Comparison of ENCODE assay signal across 8 cellular contexts in genomic region chr11:111841370-111842053, GRCh38. TPM values are rescaled to one million over a fixed set of nuclear protein-coding genes. Genes with fewer than 3 reads are reported as not detected.
DNase-seq lines count a peak whose midpoint lies in the region; ATAC-seq and TF ChIP-seq lines count a peak whose summit lies in the region.

No MANE protein-coding gene starts in this region.

- no peak overlapping the region for H3K27ac ChIP-seq in Panc1 (ENCODE audit: low read length)
- H3K27ac ChIP-seq in esophagus squamous epithelium = peak overlapping the region in 1 of 4 donors; percentile 1

- BruUV-seq in Panc1 (replicated peaks; lab: Mats Ljungman, UMichigan) = no TSS peak

- H3K4me3 ChIP-seq in Panc1 (ENCODE audit: low read depth in 2 of 2, low read length in 2 of 2) = no peak overlapping the region
- no peak overlapping the region for H3K4me3 ChIP-seq in esophagus squamous epithelium

- H3K27me3 ChIP-seq in Panc1 (ENCODE audit: control insufficient read depth, insufficient read depth, low read length) (no peaks in the 10 kb centered on the region), esophagus squamous epithelium (no peaks in the 10 kb centered on the region)

- TF ChIP-seq POLR2A in esophagus squamous epithelium (IDR thresholded peaks at IDR 0.05) = no peak

- H3K9me3 Mint-ChIP-seq in natural killer cell treated with Interleukin-12 subunit alpha and Interleukin-12 subunit beta and Interleukin-15 and Interleukin-18, amount 100 ng/mL, for 72 hours = no peaks in the 10 kb centered on the region
- H3K9me3 Mint-ChIP-seq in stimulated activated naive B cell treated with anti-CD40 and anti-IgM and Interleukin-4, amounts not matched to agents 10 μg/mL and 1 μg/mL and 100 μg/mL, for 72 hours = no peaks in the 10 kb centered on the region

- H3K4me3 Mint-ChIP-seq in natural killer cell treated with Interleukin-12 subunit alpha and Interleukin-12 subunit beta and Interleukin-15 and Interleukin-18, amount 100 ng/mL, for 72 hours = no peak overlapping the region
- H3K4me3 Mint-ChIP-seq in stimulated activated naive B cell treated with anti-CD40 and anti-IgM and Interleukin-4, amounts not matched to agents 10 μg/mL and 1 μg/mL and 100 μg/mL, for 72 hours = no peak overlapping the region

- peaks cover 22% of the 10 kb centered on the region for H3K36me3 Mint-ChIP-seq in natural killer cell treated with Interleukin-12 subunit alpha and Interleukin-12 subunit beta and Interleukin-15 and Interleukin-18, amount 100 ng/mL, for 72 hours
- peaks cover 15 to 37% of the 10 kb centered on the region in 2 donors for H3K36me3 Mint-ChIP-seq in stimulated activated naive B cell treated with anti-CD40 and anti-IgM and Interleukin-4, amounts not matched to agents 10 μg/mL and 1 μg/mL and 100 μg/mL, for 72 hours

- DNase-seq in AML-193 (lab: John Stamatoyannopoulos, UW) (peak; percentile 70 to 73), LHCN-M2 (ENCODE audit: low read depth) (peak; percentile 71), Panc1 (ENCODE audit: low read depth, low spot score) (peak; percentile 67), esophagus squamous epithelium (lab: John Stamatoyannopoulos, UW) (peak; percentile 18)
- DNase-seq in activated T-cell treated with anti-CD3 and anti-CD28 coated beads, Interleukin-2, amount 50 U/mL, for 1 hour = peak; percentile 81
- DNase-seq in natural killer cell treated with Interleukin-12 subunit alpha and Interleukin-12 subunit beta and Interleukin-15 and Interleukin-18, amount 100 ng/mL, for 72 hours (ENCODE audit: low spot score) = peak; percentile 86
- DNase-seq in stimulated activated naive B cell treated with anti-CD40 and anti-IgM and Interleukin-4, amounts not matched to agents 10 μg/mL and 1 μg/mL and 100 μg/mL, for 72 hours = peak; percentile 62

- peaks cover 4 to 7% of the 10 kb centered on the region in 2 donors for H3K4me1 Mint-ChIP-seq in natural killer cell treated with Interleukin-12 subunit alpha and Interleukin-12 subunit beta and Interleukin-15 and Interleukin-18, amount 100 ng/mL, for 72 hours (ENCODE audit: low read depth in 2 of 2)
- H3K4me1 Mint-ChIP-seq in stimulated activated naive B cell treated with anti-CD40 and anti-IgM and Interleukin-4, amounts not matched to agents 10 μg/mL and 1 μg/mL and 100 μg/mL, for 72 hours = peaks cover 4 to 20% of the 10 kb centered on the region in 2 donors

- H3K27ac Mint-ChIP-seq in natural killer cell treated with Interleukin-12 subunit alpha and Interleukin-12 subunit beta and Interleukin-15 and Interleukin-18, amount 100 ng/mL, for 72 hours = no peak overlapping the region
- no peak overlapping the region for H3K27ac Mint-ChIP-seq in stimulated activated naive B cell treated with anti-CD40 and anti-IgM and Interleukin-4, amounts not matched to agents 10 μg/mL and 1 μg/mL and 100 μg/mL, for 72 hours

- H3K4me1 ChIP-seq in Panc1 (ENCODE audit: control insufficient read depth, insufficient read depth, low read length) (peaks cover 3% of the 10 kb centered on the region; the same call in 1 of the 2 replicates), esophagus squamous epithelium (peaks cover 0 to 4% (median 0%) of the 10 kb centered on the region in 3 donors)

- no peaks in the 10 kb centered on the region for H3K9me3 ChIP-seq in Panc1 (ENCODE audit: control insufficient read depth, insufficient read depth, low read depth, low read length)
- no peaks in the 10 kb centered on the region for H3K9me3 ChIP-seq in esophagus squamous epithelium

- POLR2A ChIA-PET in Panc1 (lab: Charles Lee) = no interaction called here

- CTCF ChIA-PET in Panc1 (lab: Charles Lee) = interaction anchor here (0.6 to 1.0 kb wide), 6 partner anchors 64 to 1131 kb away, joined by 3 to 6 read pairs (median 3); no protein-coding TSS in a partner anchor

- no peaks in the 10 kb centered on the region for H3K27me3 Mint-ChIP-seq in natural killer cell treated with Interleukin-12 subunit alpha and Interleukin-12 subunit beta and Interleukin-15 and Interleukin-18, amount 100 ng/mL, for 72 hours
- no peaks in the 10 kb centered on the region for H3K27me3 Mint-ChIP-seq in stimulated activated naive B cell treated with anti-CD40 and anti-IgM and Interleukin-4, amounts not matched to agents 10 μg/mL and 1 μg/mL and 100 μg/mL, for 72 hours

- WGBS in esophagus squamous epithelium, 2 donors = 22 to 27% methylated on average over 10 of the region's 10 CpGs

- TF ChIP-seq CTCF in Panc1 (IDR thresholded peaks at IDR 0.05) = peak; percentile 95
- TF ChIP-seq CTCF in esophagus squamous epithelium (IDR thresholded peaks at IDR 0.05) = peak; percentile 65 to 92 (median 91)

- ATAC-seq in GM19397 (IDR thresholded peaks at IDR 0.05; ENCODE audit: unreplicated experiment) = peak; percentile 63
- peak; percentile 99 for ATAC-seq in Panc1
- ATAC-seq in natural killer cell treated with Interleukin-12 subunit alpha and Interleukin-12 subunit beta and Interleukin-15 and Interleukin-18, amount 100 ng/mL, for 72 hours = peak; percentile 78 to 80
- ATAC-seq in stimulated activated naive B cell treated with anti-CD40 and anti-IgM and Interleukin-4, amounts not matched to agents 10 μg/mL and 1 μg/mL and 100 μg/mL, for 72 hours (replicated peaks) = peak; percentile 88 to 92

- intact Hi-C loops in Panc1 (cut with micrococcal nuclease; ENCODE audit: unreplicated experiment) (loop anchor here (1.0 to 5.0 kb wide), 4 partner anchors 64 to 276 kb away; partner anchors contain the start of gene SIK2), esophagus squamous epithelium (cut with DNase I) (no loop called here)

- in situ Hi-C loops in Panc1 (cut with HindIII; ENCODE audit: low pct_unique_long_range_greater_than_20kb, low sequenced_read_pairs) = no loop called here

- H3K36me3 ChIP-seq in Panc1 (ENCODE audit: control insufficient read depth, insufficient read depth, low read length) (no peaks in the 10 kb centered on the region; the same call in 1 of the 2 replicates), esophagus squamous epithelium (peaks cover 0 to 81% (median 3%) of the 10 kb centered on the region in 3 donors)

RNA-seq across cellular contexts. Expression of gene ALG9, which starts 29.9 kb away (rescaled TPM):
- 41.2 and 44.4 TPM in 2 replicates for total RNA-seq in LHCN-M2 (2014; rRNA removed)
- 27.9 TPM for polyA plus RNA-seq in LHCN-M2 (2012)
- total RNA-seq in Panc1 (2021; ENCODE audit: unreplicated experiment) = 27.1 TPM
- polyA plus RNA-seq in Panc1 (2012; ENCODE audit: insufficient read length) = 23.7 TPM
- 10 to 100 TPM; 18.7 to 29.4 (median 21.8) TPM for total RNA-seq in esophagus squamous epithelium
- total RNA-seq in natural killer cell treated with Interleukin-12 subunit alpha and Interleukin-12 subunit beta and Interleukin-15 and Interleukin-18, amount 100 ng/mL, for 72 hours = 10 to 100 TPM; 32.0 to 43.5 TPM

RNA-seq across cellular contexts. Expression of gene FDXACB1, which starts 37.5 kb away (rescaled TPM):
- total RNA-seq in LHCN-M2 (2014; rRNA removed) (2.8 and 2.9 TPM in 2 replicates), Panc1 (2021; ENCODE audit: unreplicated experiment) (4.1 TPM), esophagus squamous epithelium (1 to 10 TPM; 1.1 to 3.3 (median 2.8) TPM)
- polyA plus RNA-seq in LHCN-M2 (2012) = 0.85 TPM
- polyA plus RNA-seq in Panc1 (2012; ENCODE audit: insufficient read length) = 3.6 TPM
- total RNA-seq in natural killer cell treated with Interleukin-12 subunit alpha and Interleukin-12 subunit beta and Interleukin-15 and Interleukin-18, amount 100 ng/mL, for 72 hours = 1 to 10 TPM; 6.2 to 7.9 TPM

RNA-seq across cellular contexts. Expression of gene CFAP68, which starts 37.8 kb away (rescaled TPM):
- total RNA-seq in LHCN-M2 (2014; rRNA removed) (19.9 and 27.1 TPM in 2 replicates), Panc1 (2021; ENCODE audit: unreplicated experiment) (16.6 TPM), esophagus squamous epithelium (10 to 100 TPM; 12.7 to 28.8 (median 17.7) TPM)
- 27.3 TPM for polyA plus RNA-seq in LHCN-M2 (2012)
- polyA plus RNA-seq in Panc1 (2012; ENCODE audit: insufficient read length) = 19.5 TPM
- total RNA-seq in natural killer cell treated with Interleukin-12 subunit alpha and Interleukin-12 subunit beta and Interleukin-15 and Interleukin-18, amount 100 ng/mL, for 72 hours = 10 to 100 TPM in 1 of 2 donors, 1 to 10 TPM in 1; 8.4 to 11.8 TPM

Comparison
In these comparisons a context has a peak if more than half of its experiments do, and no peak if none do; other contexts are left out.
1. DNase-seq: peak in every context shown above with its lines; median percentile 86 in natural killer cell treated with Interleukin-12 subunit alpha and Interleukin-12 subunit beta and Interleukin-15 and Interleukin-18, amount 100 ng/mL, for 72 hours; 81 in activated T-cell treated with anti-CD3 and anti-CD28 coated beads, Interleukin-2, amount 50 U/mL, for 1 hour; 72 in AML-193; 71 in LHCN-M2; 67 in Panc1; 62 in stimulated activated naive B cell treated with anti-CD40 and anti-IgM and Interleukin-4, amounts not matched to agents 10 μg/mL and 1 μg/mL and 100 μg/mL, for 72 hours; 18 in esophagus squamous epithelium.